1 cellular context compared by ENCODE assay signal in genomic region chrX:22313757-22314156, GRCh38.
TF ChIP-seq lines count a peak whose summit lies in the region.

No MANE protein-coding gene starts in this region.

TF ChIP-seq in GM23338, 12 proteins besides CTCF, POLR2A, EP300 and RAD21 (continued from another document):
- TF ChIP-seq REST (IDR thresholded peaks at IDR 0.05; ENCODE audit: unreplicated experiment), result no peak
